8 cellular contexts compared by ENCODE assay signal in the genomic region with DNA sequence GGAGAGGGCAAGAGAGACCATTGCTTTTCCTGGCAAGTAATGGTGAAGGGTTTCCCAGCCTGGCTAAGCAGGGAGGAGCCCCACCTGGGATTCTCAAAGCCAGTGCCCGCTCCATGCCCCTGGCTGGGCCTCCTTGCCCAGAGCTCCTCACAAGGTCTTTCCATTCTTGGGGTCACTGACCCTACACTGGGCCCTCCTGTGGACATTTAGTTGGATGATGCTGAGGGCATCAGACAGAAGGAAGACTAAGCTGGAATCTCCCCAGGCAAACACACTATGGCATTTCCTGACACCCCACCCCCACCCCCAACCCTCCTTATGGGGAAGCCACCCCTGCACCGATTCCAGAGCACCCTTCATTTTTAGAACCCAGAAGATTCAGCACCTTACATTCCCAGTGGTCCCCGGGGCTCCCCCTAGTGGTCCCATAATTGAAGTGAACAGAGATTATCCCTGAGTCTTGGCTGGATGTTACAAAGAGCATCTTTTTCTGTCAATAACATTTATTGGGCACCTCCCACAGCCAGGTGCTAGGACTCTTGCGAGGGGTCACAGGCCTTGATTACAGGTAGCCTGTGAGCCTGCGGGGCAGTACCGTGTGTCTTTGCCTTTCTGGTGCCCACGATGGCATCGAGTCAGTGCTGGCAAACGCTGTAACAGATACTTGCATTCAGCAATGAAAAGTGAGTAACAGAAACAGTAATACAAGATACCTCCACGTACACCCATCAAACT.
DNase-seq lines count a peak whose midpoint lies in the region; ATAC-seq and TF ChIP-seq lines count a peak whose summit lies in the region.

No MANE protein-coding gene starts in this region.

- H3K4me3 ChIP-seq in Jurkat, Clone E6-1 (ENCODE audit: low read length), result no peak overlapping the region
- H3K4me3 ChIP-seq in kidney epithelial cell (ENCODE audit: low read depth, low read length), result no peak overlapping the region

- no peaks in the 10 kb centered on the region for H3K36me3 ChIP-seq in kidney epithelial cell (ENCODE audit: control insufficient read depth, insufficient read depth, low read length)

- in situ Hi-C loops in T47D (cut with HindIII; ENCODE audit: low pct_unique_long_range_greater_than_20kb, low sequenced_read_pairs), result no loop called here

- ATAC-seq in GM21786 (IDR thresholded peaks at IDR 0.05; ENCODE audit: unreplicated experiment), result no peak

- H3K27me3 ChIP-seq in kidney epithelial cell (ENCODE audit: control insufficient read depth, insufficient read depth, low read length), result no peaks in the 10 kb centered on the region

- TF ChIP-seq CTCF in kidney epithelial cell (IDR thresholded peaks at IDR 0.05; ENCODE audit: insufficient read depth, low read length, poor library complexity, severe bottlenecking), result peak; percentile 85

- peak; percentile 2 for DNase-seq in GM04504 (ENCODE audit: low read depth)
- peak; percentile 18 for DNase-seq in Jurkat, Clone E6-1 (ENCODE audit: low read depth, low spot score)
- DNase-seq in RPMI8226, result peak; percentile 58
- DNase-seq in T47D (ENCODE audit: low read depth in 1 of 2, low spot score in 1 of 2), result peak; percentile 59 to 67
- DNase-seq in kidney epithelial cell (ENCODE audit: low read depth), result no peak
- DNase-seq in stimulated activated CD8-positive, alpha-beta memory T cell treated with anti-CD3 and anti-CD28 coated beads, Interleukin-12 subunit alpha, Interleukin-12 subunit beta, amount 100 ng/mL, for 1 hour (ENCODE audit: low read depth), result peak; percentile 15
- no peak for DNase-seq in T1000 (lab: John Stamatoyannopoulos, UW)

Comparison
In these comparisons a context has a peak if more than half of its experiments do, and no peak if none do; other contexts are left out.
1. DNase-seq: peak in GM04504 (single experiment), Jurkat, Clone E6-1 (single experiment), RPMI8226 (single experiment), T47D (2 of 2) and stimulated activated CD8-positive, alpha-beta memory T cell treated with anti-CD3 and anti-CD28 coated beads, Interleukin-12 subunit alpha, Interleukin-12 subunit beta, amount 100 ng/mL, for 1 hour (single experiment); none in kidney epithelial cell (single experiment) and T1000 (single experiment).